In the genomic region with DNA sequence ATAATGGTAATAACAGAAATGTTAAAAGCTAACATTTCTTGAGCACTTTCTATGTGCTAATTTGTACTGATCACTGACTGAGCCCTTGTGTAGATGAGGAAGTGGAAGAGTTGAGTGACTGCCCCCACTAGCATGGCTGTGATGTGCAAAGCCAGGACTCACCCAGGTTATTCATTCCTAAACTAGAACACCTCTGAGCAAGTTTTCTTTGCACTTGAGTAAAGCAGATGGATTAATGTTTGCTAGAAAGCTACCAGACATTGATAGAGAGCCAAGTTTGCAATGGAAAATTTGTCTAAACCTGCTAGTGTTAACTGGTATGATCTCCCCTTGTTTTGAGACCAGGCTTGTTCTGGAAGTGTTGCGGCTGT, we compare ENCODE assay signal across 7 cellular contexts.
A peak's percentile ranks its signal among the peaks of the same experiment; 100 is the strongest.
DNase-seq lines count a peak whose midpoint lies in the region; ATAC-seq and TF ChIP-seq lines count a peak whose summit lies in the region.

No MANE protein-coding gene starts in this region.

- peak overlapping the region; percentile 44 for H3K27ac Mint-ChIP-seq in mesothelial cell of epicardium

- peak overlapping the region; percentile 80 for H3K4me3 Mint-ChIP-seq in mesothelial cell of epicardium

- WGBS in thyroid gland, 2 donors, result 93 to 100% methylated on average over 1 of the region's 1 CpG

- DNase-seq in NB4 (ENCODE audit: low read depth), result peak; percentile 49
- no peak for DNase-seq in mesothelial cell of epicardium (ENCODE audit: low spot score in 2 of 2, unreplicated experiment in 2 of 2)
- DNase-seq in thyroid gland, result no peak
- DNase-seq in NCI-H1930 (lab: John Stamatoyannopoulos, UW), result no peak
- no peak for DNase-seq in DMS79 (lab: John Stamatoyannopoulos, UW)

- H3K4me3 ChIP-seq in NB4 (ENCODE audit: low read depth, low read length), result peak overlapping the region; percentile 70
- no peak overlapping the region for H3K4me3 ChIP-seq in thyroid gland (replicated peaks in 1 of 3)

- no peak overlapping the region for H3K27ac ChIP-seq in thyroid gland

- no peaks in the 10 kb centered on the region for H3K27me3 ChIP-seq in thyroid gland

- no peak for TF ChIP-seq CTCF in NB4 (IDR thresholded peaks at IDR 0.05; ENCODE audit: low read depth, low read length)
- no peak for TF ChIP-seq CTCF in mesothelial cell of epicardium (IDR thresholded peaks at IDR 0.05; ENCODE audit: unreplicated experiment)
- no peak for TF ChIP-seq CTCF in thyroid gland (IDR thresholded peaks at IDR 0.05)

- ATAC-seq in GM18870 (IDR thresholded peaks at IDR 0.05; ENCODE audit: unreplicated experiment) (peak; percentile 90), HG02588 (IDR thresholded peaks at IDR 0.05; ENCODE audit: unreplicated experiment) (peak; percentile 88)

- H3K36me3 Mint-ChIP-seq in mesothelial cell of epicardium, result no peaks in the 10 kb centered on the region

- intact Hi-C loops in thyroid gland (cut with DNase I), result no loop called here

- H3K9me3 ChIP-seq in thyroid gland, result no peaks in the 10 kb centered on the region

- no peaks in the 10 kb centered on the region for H3K36me3 ChIP-seq in thyroid gland

- peaks cover 5% of the 10 kb centered on the region for H3K9me3 Mint-ChIP-seq in mesothelial cell of epicardium

- no peaks in the 10 kb centered on the region for H3K4me1 ChIP-seq in thyroid gland

- H3K27me3 Mint-ChIP-seq in mesothelial cell of epicardium (ENCODE audit: low read depth), result no peaks in the 10 kb centered on the region

- H3K4me1 Mint-ChIP-seq in mesothelial cell of epicardium, result peaks cover 10% of the 10 kb centered on the region

- TF ChIP-seq POLR2A in NB4 (IDR thresholded peaks at IDR 0.05; ENCODE audit: extremely low read depth, insufficient read length) (no peak), thyroid gland (IDR thresholded peaks at IDR 0.05) (no peak)
